ENCODE assay signal across 10 cellular contexts in genomic region chrX:39337461-39337860, GRCh38.
DNase-seq lines count a peak whose midpoint lies in the region; ATAC-seq and TF ChIP-seq lines count a peak whose summit lies in the region.
"Had no signal": no experiment of that assay in that cellular context is flagged by ENCODE, and none has a peak within 500 bp of the region (broad histone marks: within the 10 kb centered on the region; RNA-seq: fewer than 3 reads in every experiment).

No MANE protein-coding gene starts in this region.

- peaks cover 25% of the 10 kb centered on the region for H3K4me1 Mint-ChIP-seq in T-helper 1 cell treated with Interleukin-12 subunit alpha and Interleukin-12 subunit beta and Interleukin-4 antibody, amounts not matched to agents 30 μg/mL and 1 μg/mL, for 36 hours (ENCODE audit: low read depth)
- peaks cover 56% of the 10 kb centered on the region for H3K4me1 Mint-ChIP-seq in stimulated activated naive CD8-positive, alpha-beta T cell treated with anti-CD3 and anti-CD28 coated beads, Interleukin-15, amount 100 ng/mL, for 72 hours

- TF ChIP-seq CTCF in ascending aorta (IDR thresholded peaks at IDR 0.05), result no peak

- DNase-seq in T-helper 1 cell (no peak), NCI-H2171 (lab: John Stamatoyannopoulos, UW) (peak; percentile 36), ascending aorta (ENCODE audit: low spot score in 2 of 2) (no peak), SW480 (ENCODE audit: low spot score) (no peak), left colon (no peak)
- DNase-seq in stimulated activated naive CD8-positive, alpha-beta T cell treated with anti-CD3 and anti-CD28 coated beads, Interleukin-15, amount 100 ng/mL, for 72 hours, result no peak
- DNase-seq: hypothalamus had no signal

- H3K27me3 ChIP-seq in ascending aorta, result no peaks in the 10 kb centered on the region

- H3K9me3 Mint-ChIP-seq in T-helper 1 cell treated with Interleukin-12 subunit alpha and Interleukin-12 subunit beta and Interleukin-4 antibody, amounts not matched to agents 30 μg/mL and 1 μg/mL, for 36 hours, result no peaks in the 10 kb centered on the region
- peaks cover 0 to 4% of the 10 kb centered on the region in 2 donors for H3K9me3 Mint-ChIP-seq in stimulated activated naive CD8-positive, alpha-beta T cell treated with anti-CD3 and anti-CD28 coated beads, Interleukin-15, amount 100 ng/mL, for 72 hours

- H3K36me3 ChIP-seq in ascending aorta, result no peaks in the 10 kb centered on the region

- H3K4me3 ChIP-seq in ascending aorta, result no peak overlapping the region
- H3K4me3 ChIP-seq: GM12878 had no signal

- peaks cover 0 to 4% of the 10 kb centered on the region in 2 donors for H3K4me1 ChIP-seq in ascending aorta

- intact Hi-C loops in ascending aorta (cut with DNase I) (loop anchor here (10.0 kb wide), 1 partner anchor 397 kb away; no protein-coding TSS in a partner anchor), left colon (cut with DNase I, micrococcal nuclease) (no loop called here)

- no peaks in the 10 kb centered on the region for H3K27me3 Mint-ChIP-seq in T-helper 1 cell treated with Interleukin-12 subunit alpha and Interleukin-12 subunit beta and Interleukin-4 antibody, amounts not matched to agents 30 μg/mL and 1 μg/mL, for 36 hours (ENCODE audit: low read depth)
- no peaks in the 10 kb centered on the region for H3K27me3 Mint-ChIP-seq in stimulated activated naive CD8-positive, alpha-beta T cell treated with anti-CD3 and anti-CD28 coated beads, Interleukin-15, amount 100 ng/mL, for 72 hours

- peak overlapping the region; percentile 64 for H3K27ac Mint-ChIP-seq in T-helper 1 cell treated with Interleukin-12 subunit alpha and Interleukin-12 subunit beta and Interleukin-4 antibody, amounts not matched to agents 30 μg/mL and 1 μg/mL, for 36 hours
- peak overlapping the region; percentile 86 to 95 for H3K27ac Mint-ChIP-seq in stimulated activated naive CD8-positive, alpha-beta T cell treated with anti-CD3 and anti-CD28 coated beads, Interleukin-15, amount 100 ng/mL, for 72 hours

- H3K36me3 Mint-ChIP-seq in T-helper 1 cell treated with Interleukin-12 subunit alpha and Interleukin-12 subunit beta and Interleukin-4 antibody, amounts not matched to agents 30 μg/mL and 1 μg/mL, for 36 hours (ENCODE audit: low read depth), result no peaks in the 10 kb centered on the region

- H3K9me3 ChIP-seq in ascending aorta, result no peaks in the 10 kb centered on the region

- peak overlapping the region; percentile 56 to 60 for H3K27ac ChIP-seq in ascending aorta

- ATAC-seq in stimulated activated naive CD8-positive, alpha-beta T cell treated with anti-CD3 and anti-CD28 coated beads, Interleukin-15, amount 100 ng/mL, for 72 hours, result no peak
- ATAC-seq in HG03460 (IDR thresholded peaks at IDR 0.05; ENCODE audit: unreplicated experiment), result no peak
- ATAC-seq in left colon, result no peak

- H3K4me3 Mint-ChIP-seq in T-helper 1 cell treated with Interleukin-12 subunit alpha and Interleukin-12 subunit beta and Interleukin-4 antibody, amounts not matched to agents 30 μg/mL and 1 μg/mL, for 36 hours, result peak overlapping the region; percentile 15
- peak overlapping the region; percentile 11 to 56 for H3K4me3 Mint-ChIP-seq in stimulated activated naive CD8-positive, alpha-beta T cell treated with anti-CD3 and anti-CD28 coated beads, Interleukin-15, amount 100 ng/mL, for 72 hours
